Comparison of ENCODE assay signal across 25 cellular contexts in genomic region chr6:148134566-148134965, GRCh38.
DNase-seq lines count a peak whose midpoint lies in the region; ATAC-seq and TF ChIP-seq lines count a peak whose summit lies in the region.
"Had no signal": no experiment of that assay in that cellular context is flagged by ENCODE, and none has a peak within 500 bp of the region (broad histone marks: within the 10 kb centered on the region; RNA-seq: fewer than 3 reads in every experiment).

No MANE protein-coding gene starts in this region.

- no peaks in the 10 kb centered on the region for H3F3A ChIP-seq in smooth muscle cell (ENCODE audit: low read depth)

- H3K9me2 ChIP-seq in hepatocyte (replicated peaks; ENCODE audit: insufficient read depth): no peaks in the 10 kb centered on the region

- H3K9ac ChIP-seq in smooth muscle cell (ENCODE audit: low read depth): no peak overlapping the region

- H3K9me3 ChIP-seq in hepatocyte (ENCODE audit: low read depth) (no peaks in the 10 kb centered on the region), smooth muscle cell (replicated peaks; ENCODE audit: low read depth) (no peaks in the 10 kb centered on the region)
- H3K9me3 ChIP-seq: MG63, SJCRH30 had no signal

- no peak for ATAC-seq in GM18502 (IDR thresholded peaks at IDR 0.05; ENCODE audit: poor library complexity, unreplicated experiment)
- ATAC-seq: GM12878, HepG2, K562, SK-N-SH treated with all-trans-retinoic acid at 6 μM for 48 hours, T-helper 17 cell had no signal

- no peaks in the 10 kb centered on the region for H4K20me1 ChIP-seq in hepatocyte (ENCODE audit: insufficient read depth, poor library complexity, severe bottlenecking)
- H4K20me1 ChIP-seq in smooth muscle cell (ENCODE audit: low read depth): no peaks in the 10 kb centered on the region

- no peaks in the 10 kb centered on the region for H3K79me2 ChIP-seq in hepatocyte
- no peaks in the 10 kb centered on the region for H3K79me2 ChIP-seq in smooth muscle cell (ENCODE audit: low read depth)

- no peaks in the 10 kb centered on the region for H3K27me3 ChIP-seq in hepatocyte
- no peaks in the 10 kb centered on the region for H3K27me3 ChIP-seq in smooth muscle cell (ENCODE audit: low read depth)
- H3K27me3 ChIP-seq: MG63, SJCRH30 had no signal

- H3K4me2 ChIP-seq in hepatocyte (peak overlapping the region; percentile 31), smooth muscle cell (no peak overlapping the region)

- TF ChIP-seq CTCF in hepatocyte (IDR thresholded peaks at IDR 0.05; ENCODE audit: poor library complexity) (no peak), smooth muscle cell (IDR thresholded peaks at IDR 0.05; ENCODE audit: borderline replicate concordance, insufficient read depth, poor library complexity, severe bottlenecking) (no peak)

- H3K4me1 ChIP-seq in hepatocyte (ENCODE audit: insufficient read depth): no peaks in the 10 kb centered on the region
- no peaks in the 10 kb centered on the region for H3K4me1 ChIP-seq in smooth muscle cell (ENCODE audit: low read depth)

- DNase-seq in DMS153 (lab: John Stamatoyannopoulos, UW) (peak; percentile 14), DMS153 treated with DMSO at 0.1 percent for 48 hours (lab: John Stamatoyannopoulos, UW; ENCODE audit: unreplicated experiment) (no peak), LoVo (ENCODE audit: low spot score) (peak; percentile 20), NCI-H748 treated with DMSO at 0.1 percent for 48 hours (lab: John Stamatoyannopoulos, UW) (peak; percentile 16), hepatocyte (ENCODE audit: low spot score) (no peak), smooth muscle cell (lab: John Stamatoyannopoulos, UW; ENCODE audit: unreplicated experiment) (no peak), SHP77 treated with DMSO at 0.1 percent for 48 hours (lab: John Stamatoyannopoulos, UW) (no peak)
- DNase-seq: 8988T; CD4-positive, CD25-positive, alpha-beta regulatory T cell; DMS79; EL; GDM1; Kasumi-1; MG63; NCI-H1436; NCI-H187; NCI-H2081 treated with DMSO at 0.1 percent for 48 hours; NCI-H524 treated with DMSO at 0.1 percent for 48 hours; SJCRH30; T-helper 17 cell had no signal

- H3K4me3 ChIP-seq in hepatocyte (no peak overlapping the region), smooth muscle cell (no peak overlapping the region)
- H3K4me3 ChIP-seq: GM12878, K562, MG63, SJCRH30 had no signal

- H3K36me3 ChIP-seq in hepatocyte (replicated peaks; ENCODE audit: insufficient read depth, low read depth): no peaks in the 10 kb centered on the region
- H3K36me3 ChIP-seq in smooth muscle cell (ENCODE audit: low read depth): no peaks in the 10 kb centered on the region
- H3K36me3 ChIP-seq: MG63, SJCRH30 had no signal

- WGBS in hepatocyte (ENCODE audit: low lambda C conversion rate, missing lambda C conversion rate): 63% methylated on average over 6 of the region's 6 CpGs
- 80% methylated on average over 6 of the region's 6 CpGs for WGBS in smooth muscle cell (ENCODE audit: low lambda C conversion rate)

- H2AFZ ChIP-seq in hepatocyte: no peak overlapping the region
- no peak overlapping the region for H2AFZ ChIP-seq in smooth muscle cell (ENCODE audit: low read depth)

- H3K27ac ChIP-seq in hepatocyte (no peak overlapping the region), smooth muscle cell (ENCODE audit: low read depth) (no peak overlapping the region)
- H3K27ac ChIP-seq: SJCRH30 had no signal

Comparison
In these comparisons a context has a peak if more than half of its experiments do, and no peak if none do; other contexts are left out.
1. DNase-seq: peak in DMS153 (single experiment), LoVo (single experiment) and NCI-H748 treated with DMSO at 0.1 percent for 48 hours (single experiment); none in DMS153 treated with DMSO at 0.1 percent for 48 hours (single experiment), hepatocyte (single experiment), smooth muscle cell (single experiment) and SHP77 treated with DMSO at 0.1 percent for 48 hours (single experiment).